In genomic region chr9:129664664-129665007, GRCh38 we compare ENCODE assay signal across 1 cellular context.
TF ChIP-seq lines count a peak whose summit lies in the region.

No MANE protein-coding gene starts in this region.

TF ChIP-seq in IMR-90, 13 proteins besides CTCF, POLR2A, EP300 and RAD21:
- no peak for TF ChIP-seq USF2 (IDR thresholded peaks at IDR 0.05; ENCODE audit: low read depth, low read length)
